15 cellular contexts compared by ENCODE assay signal in the genomic region with DNA sequence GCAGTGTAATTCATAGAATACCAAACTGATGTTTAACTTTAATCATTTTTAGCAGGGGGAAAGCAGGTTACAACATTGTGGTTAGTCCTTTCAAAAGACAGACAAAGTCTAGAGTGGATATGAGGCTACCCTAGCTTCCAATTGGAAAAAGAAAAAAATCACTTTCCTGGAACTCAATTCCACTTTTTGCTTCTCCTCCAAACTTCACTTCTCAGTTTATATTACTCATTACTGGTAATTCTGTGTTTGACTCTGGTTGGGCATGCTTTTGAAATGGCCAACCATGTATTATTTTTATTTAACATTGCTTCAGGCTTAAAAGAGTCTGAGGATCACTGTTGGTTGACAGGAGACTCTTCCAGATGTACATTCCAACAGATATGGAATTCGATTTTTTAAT.
A peak's percentile ranks its signal among the peaks of the same experiment; 100 is the strongest.
DNase-seq lines count a peak whose midpoint lies in the region; ATAC-seq and TF ChIP-seq lines count a peak whose summit lies in the region.
"Had no signal": no experiment of that assay in that cellular context is flagged by ENCODE, and none has a peak within 500 bp of the region (broad histone marks: within the 10 kb centered on the region; RNA-seq: fewer than 3 reads in every experiment).

No MANE protein-coding gene starts in this region.

- H3K4ac ChIP-seq in mesenchymal stem cell (ENCODE audit: low read depth in 1 of 2, low read length in 2 of 2) = no peak overlapping the region

- H3K9me3 Mint-ChIP-seq in chondrocyte (ENCODE audit: low read depth) = peaks cover 8% of the 10 kb centered on the region

- no peak for ATAC-seq in GM21529 (IDR thresholded peaks at IDR 0.05; ENCODE audit: unreplicated experiment)

- H3K36me3 ChIP-seq in ACC112 (ENCODE audit: insufficient read depth, low read length) (no peaks in the 10 kb centered on the region), mesenchymal stem cell (ENCODE audit: control insufficient read depth in 1 of 2, insufficient read depth in 2 of 2, low read depth in 1 of 2, low read length in 2 of 2) (no peaks in the 10 kb centered on the region), BE2C (no peaks in the 10 kb centered on the region), ovary (no peaks in the 10 kb centered on the region)
- H3K36me3 ChIP-seq: BLaER1 had no signal

- H3K4me3 Mint-ChIP-seq in chondrocyte (ENCODE audit: unreplicated experiment) = no peak overlapping the region

- no peak overlapping the region for H3K4me2 ChIP-seq in mesenchymal stem cell (ENCODE audit: low read length, poor library complexity, severe bottlenecking)
- H3K4me2 ChIP-seq: BLaER1 had no signal

- H2BK120ac ChIP-seq in mesenchymal stem cell (ENCODE audit: low read depth, low read length) = no peak overlapping the region

- no peak overlapping the region for H2BK15ac ChIP-seq in mesenchymal stem cell (ENCODE audit: low read depth, poor library complexity, severe bottlenecking)

- H3K27me3 ChIP-seq in ACC112 (ENCODE audit: insufficient read depth, low read length) = no peaks in the 10 kb centered on the region
- no peaks in the 10 kb centered on the region for H3K27me3 ChIP-seq in mesenchymal stem cell (ENCODE audit: control insufficient read depth in 1 of 2, insufficient read depth in 1 of 2, low read length in 2 of 2)
- no peaks in the 10 kb centered on the region for H3K27me3 ChIP-seq in BE2C
- no peaks in the 10 kb centered on the region for H3K27me3 ChIP-seq in ovary
- H3K27me3 ChIP-seq: BLaER1 had no signal

- H3K79me1 ChIP-seq in mesenchymal stem cell (replicated peaks; ENCODE audit: low read length, poor library complexity, severe bottlenecking) = no peaks in the 10 kb centered on the region

- no peaks in the 10 kb centered on the region for H3K27me3 Mint-ChIP-seq in chondrocyte (ENCODE audit: low read depth)

- no peaks in the 10 kb centered on the region for H3K79me2 ChIP-seq in ACC112 (ENCODE audit: control insufficient read depth, insufficient read depth, low read length, unreplicated experiment)

- H3K14ac ChIP-seq in mesenchymal stem cell (ENCODE audit: low read length in 2 of 2) = no peak overlapping the region

- H3K9me3 ChIP-seq in mesenchymal stem cell (ENCODE audit: control insufficient read depth, low read length) (peaks cover 8% of the 10 kb centered on the region), BE2C (no peaks in the 10 kb centered on the region), ovary (no peaks in the 10 kb centered on the region)

- peak overlapping the region; percentile 75 for H3K9ac ChIP-seq in mesenchymal stem cell (ENCODE audit: low read length)
- H3K9ac ChIP-seq: BLaER1 had no signal

- peaks cover 10% of the 10 kb centered on the region for H3K4me1 ChIP-seq in ACC112 (ENCODE audit: control insufficient read depth, insufficient read depth, low read length, unreplicated experiment)
- no peaks in the 10 kb centered on the region for H3K4me1 ChIP-seq in mesenchymal stem cell (ENCODE audit: control insufficient read depth, insufficient read depth, low read depth, low read length)
- H3K4me1 ChIP-seq in BE2C = no peaks in the 10 kb centered on the region
- no peaks in the 10 kb centered on the region for H3K4me1 ChIP-seq in ovary (ENCODE audit: insufficient read depth)
- H3K4me1 ChIP-seq: BLaER1 had no signal

- intact Hi-C loops in ovary (cut with DNase I) = no loop called here

- no peak overlapping the region for H4K8ac ChIP-seq in mesenchymal stem cell (ENCODE audit: low read length)

- no peak overlapping the region for H4K91ac ChIP-seq in mesenchymal stem cell (ENCODE audit: low read length)

- H3K27ac Mint-ChIP-seq in chondrocyte (ENCODE audit: unreplicated experiment) = peak overlapping the region; percentile 82

- H2AK5ac ChIP-seq in mesenchymal stem cell (ENCODE audit: low read length, severe bottlenecking) = no peak overlapping the region

- H3K36me3 Mint-ChIP-seq in chondrocyte (ENCODE audit: low read depth) = no peaks in the 10 kb centered on the region

- H3K23ac ChIP-seq in mesenchymal stem cell (ENCODE audit: low read length in 2 of 2) = no peak overlapping the region

- no peak overlapping the region; the same call in 1 of the 2 replicates for H3K27ac ChIP-seq in ACC112 (ENCODE audit: low read depth, low read length)
- H3K27ac ChIP-seq in mesenchymal stem cell (ENCODE audit: low read length, poor library complexity, severe bottlenecking) = no peak overlapping the region
- peak overlapping the region in 1 of 2 donors; percentile 36 for H3K27ac ChIP-seq in ovary
- H3K27ac ChIP-seq: BLaER1, epithelial cell of prostate had no signal

- no peak for TF ChIP-seq EP300 in ovary (IDR thresholded peaks at IDR 0.05)

- H3K4me3 ChIP-seq in ACC112 (ENCODE audit: low read depth, low read length) = no peak overlapping the region
- H3K4me3 ChIP-seq in mesenchymal stem cell (ENCODE audit: insufficient read depth in 1 of 2, low read depth in 1 of 2, low read length in 2 of 2) = no peak overlapping the region
- no peak overlapping the region for H3K4me3 ChIP-seq in BE2C (ENCODE audit: low read depth, low read length)
- H3K4me3 ChIP-seq in ovary = no peak overlapping the region
- H3K4me3 ChIP-seq: BLaER1 had no signal

- H2BK12ac ChIP-seq in mesenchymal stem cell (ENCODE audit: low read length in 2 of 2) = no peak overlapping the region

- DNase-seq in H4 (ENCODE audit: low spot score) (peak; percentile 70), chondrocyte (ENCODE audit: low spot score) (no peak), mesenchymal stem cell (peak; percentile 69), BE2C (no peak), ovary (no peak)
- DNase-seq in stimulated activated naive CD4-positive, alpha-beta T cell (lab: John Stamatoyannopoulos, UW) = no peak
- DNase-seq: kidney glomerular epithelial cell, NCI-H1436 treated with DMSO at 0.1 percent for 48 hours, nucleus accumbens, substantia nigra, T1000 had no signal

- no peak overlapping the region for H3K18ac ChIP-seq in mesenchymal stem cell (ENCODE audit: low read depth in 1 of 2, low read length in 2 of 2)

- H2AFZ ChIP-seq in ACC112 (ENCODE audit: low read length, unreplicated experiment) = peak overlapping the region; percentile 28
- no peak overlapping the region for H2AFZ ChIP-seq in mesenchymal stem cell (ENCODE audit: low read depth, low read length)

- WGBS in mesenchymal stem cell = no CpG with 5 or more reads among the region's 1 CpG
- WGBS in ovary, 3 donors = 5 to 10% (median 9%) methylated on average over 1 of the region's 1 CpG

- TF ChIP-seq CTCF in chondrocyte (IDR thresholded peaks at IDR 0.05) (no peak), BE2C (IDR thresholded peaks at IDR 0.05; ENCODE audit: low read depth, low read length) (no peak), ovary (IDR thresholded peaks at IDR 0.05) (no peak)

- TF ChIP-seq POLR2A in ovary (IDR thresholded peaks at IDR 0.05) = no peak

- peaks cover 42% of the 10 kb centered on the region for H3K4me1 Mint-ChIP-seq in chondrocyte (ENCODE audit: low read depth)

- H2BK5ac ChIP-seq in mesenchymal stem cell (ENCODE audit: low read depth, low read length, poor library complexity, severe bottlenecking) = no peak overlapping the region

Comparison
In these comparisons a context has a peak if more than half of its experiments do, and no peak if none do; other contexts are left out.
1. DNase-seq: peak in H4 (single experiment) and mesenchymal stem cell (single experiment); none in chondrocyte (single experiment), BE2C (single experiment), ovary (0 of 5) and stimulated activated naive CD4-positive, alpha-beta T cell (0 of 6).